ENCODE assay signal across 8 cellular contexts in the genomic region with DNA sequence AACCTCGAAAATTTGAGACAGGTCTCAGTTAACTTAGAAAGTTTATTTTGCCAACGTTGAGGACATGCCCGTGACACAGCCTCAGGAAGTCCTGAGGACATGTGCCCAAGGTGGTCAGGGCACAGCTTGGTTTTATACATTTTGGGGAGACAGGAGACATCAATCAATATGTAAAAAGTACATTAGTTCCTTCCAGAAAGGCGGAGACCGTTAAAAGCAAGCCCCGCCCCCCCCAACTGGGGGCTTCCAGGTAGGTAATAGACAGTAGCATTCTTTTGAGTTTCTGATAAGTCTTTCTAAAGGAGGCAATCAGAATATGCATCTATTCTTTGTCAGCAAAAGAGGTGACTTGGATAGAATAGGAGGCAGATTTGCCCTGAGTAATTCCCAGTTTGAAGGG. TPM values are rescaled to one million over a fixed set of nuclear protein-coding genes. Genes with fewer than 3 reads are reported as not detected.
DNase-seq lines count a peak whose midpoint lies in the region; ATAC-seq and TF ChIP-seq lines count a peak whose summit lies in the region.

No MANE protein-coding gene starts in this region.

- POLR2A ChIA-PET in activated CD8-positive, alpha-beta T cell treated with anti-CD3 and anti-CD28 coated beads for 36 hours (lab: Charles Lee): interaction anchor here (1.1 to 1.6 kb wide), 2 partner anchors 17 to 165 kb away, joined by 3 to 4 read pairs; no protein-coding TSS in a partner anchor

- in situ Hi-C loops in KBM-7 (cut with MboI; ENCODE audit: low pct_unique_long_range_greater_than_20kb, low sequenced_read_pairs): no loop called here

- H3K4me1 Mint-ChIP-seq in activated CD8-positive, alpha-beta T cell treated with anti-CD3 and anti-CD28 coated beads for 36 hours (ENCODE audit: low read depth): peaks cover 38% of the 10 kb centered on the region
- peaks cover 36% of the 10 kb centered on the region for H3K4me1 Mint-ChIP-seq in stimulated activated memory B cell treated with anti-CD40 and anti-IgM and Interleukin-4, amounts not matched to agents 10 μg/mL and 1 μg/mL and 100 μg/mL, for 72 hours

- peak; percentile 17 for ATAC-seq in GM18909 (IDR thresholded peaks at IDR 0.05; ENCODE audit: poor library complexity, unreplicated experiment)
- peak; percentile 3 for ATAC-seq in HG02885 (IDR thresholded peaks at IDR 0.05; ENCODE audit: poor library complexity, unreplicated experiment)
- ATAC-seq in activated CD8-positive, alpha-beta T cell treated with anti-CD3 and anti-CD28 coated beads for 36 hours: no peak
- peak; percentile 4 for ATAC-seq in stimulated activated memory B cell treated with anti-CD40 and anti-IgM and Interleukin-4, amounts not matched to agents 10 μg/mL and 1 μg/mL and 100 μg/mL, for 72 hours

- peaks cover 20% of the 10 kb centered on the region for H3K36me3 Mint-ChIP-seq in activated CD8-positive, alpha-beta T cell treated with anti-CD3 and anti-CD28 coated beads for 36 hours (ENCODE audit: low read depth)
- H3K36me3 Mint-ChIP-seq in stimulated activated memory B cell treated with anti-CD40 and anti-IgM and Interleukin-4, amounts not matched to agents 10 μg/mL and 1 μg/mL and 100 μg/mL, for 72 hours: peaks cover 9% of the 10 kb centered on the region

- H4K20me1 ChIP-seq in hepatocyte (ENCODE audit: insufficient read depth, poor library complexity, severe bottlenecking): no peaks in the 10 kb centered on the region

- H3K79me2 ChIP-seq in hepatocyte: peaks cover 20% of the 10 kb centered on the region

- H3K4me3 ChIP-seq in hepatocyte: peak overlapping the region; percentile 21

- no peak for TF ChIP-seq CTCF in activated CD8-positive, alpha-beta T cell treated with anti-CD3 and anti-CD28 coated beads for 36 hours (IDR thresholded peaks at IDR 0.05)
- TF ChIP-seq CTCF in hepatocyte (IDR thresholded peaks at IDR 0.05; ENCODE audit: poor library complexity): no peak

- H3K27me3 ChIP-seq in hepatocyte: no peaks in the 10 kb centered on the region

- no peaks in the 10 kb centered on the region for H3K9me3 Mint-ChIP-seq in activated CD8-positive, alpha-beta T cell treated with anti-CD3 and anti-CD28 coated beads for 36 hours
- H3K9me3 Mint-ChIP-seq in stimulated activated memory B cell treated with anti-CD40 and anti-IgM and Interleukin-4, amounts not matched to agents 10 μg/mL and 1 μg/mL and 100 μg/mL, for 72 hours: no peaks in the 10 kb centered on the region

- H3K4me1 ChIP-seq in hepatocyte (ENCODE audit: insufficient read depth): peaks cover 8% of the 10 kb centered on the region

- peak overlapping the region; percentile 95 for H3K4me3 Mint-ChIP-seq in activated CD8-positive, alpha-beta T cell treated with anti-CD3 and anti-CD28 coated beads for 36 hours
- H3K4me3 Mint-ChIP-seq in stimulated activated memory B cell treated with anti-CD40 and anti-IgM and Interleukin-4, amounts not matched to agents 10 μg/mL and 1 μg/mL and 100 μg/mL, for 72 hours: peak overlapping the region; percentile 92

- CTCF ChIA-PET in activated CD8-positive, alpha-beta T cell treated with anti-CD3 and anti-CD28 coated beads for 36 hours (lab: Charles Lee): interaction anchor here (1.0 to 2.0 kb wide), 6 partner anchors 9 to 1124 kb away, joined by 3 to 10 read pairs (median 4); no protein-coding TSS in a partner anchor

- H3K27me3 Mint-ChIP-seq in activated CD8-positive, alpha-beta T cell treated with anti-CD3 and anti-CD28 coated beads for 36 hours: no peaks in the 10 kb centered on the region
- H3K27me3 Mint-ChIP-seq in stimulated activated memory B cell treated with anti-CD40 and anti-IgM and Interleukin-4, amounts not matched to agents 10 μg/mL and 1 μg/mL and 100 μg/mL, for 72 hours: no peaks in the 10 kb centered on the region

- H3K9me3 ChIP-seq in hepatocyte (ENCODE audit: low read depth): no peaks in the 10 kb centered on the region

- no peaks in the 10 kb centered on the region for H3K36me3 ChIP-seq in hepatocyte (replicated peaks; ENCODE audit: insufficient read depth, low read depth)

- peak overlapping the region; percentile 88 for H3K4me2 ChIP-seq in hepatocyte

- peak overlapping the region; percentile 41 for H3K27ac ChIP-seq in hepatocyte

- WGBS in hepatocyte (ENCODE audit: low lambda C conversion rate, missing lambda C conversion rate): 23% methylated on average over 6 of the region's 6 CpGs

- H3K27ac Mint-ChIP-seq in activated CD8-positive, alpha-beta T cell treated with anti-CD3 and anti-CD28 coated beads for 36 hours: peak overlapping the region; percentile 93
- peak overlapping the region; percentile 91 for H3K27ac Mint-ChIP-seq in stimulated activated memory B cell treated with anti-CD40 and anti-IgM and Interleukin-4, amounts not matched to agents 10 μg/mL and 1 μg/mL and 100 μg/mL, for 72 hours

- no peaks in the 10 kb centered on the region for H3K9me2 ChIP-seq in hepatocyte (replicated peaks; ENCODE audit: insufficient read depth)

- DNase-seq in activated CD8-positive, alpha-beta T cell treated with anti-CD3 and anti-CD28 coated beads for 36 hours: peak; percentile 16
- no peak for DNase-seq in hepatocyte (ENCODE audit: low spot score)
- no peak for DNase-seq in KBM-7
- no peak for DNase-seq in NCI-H69 (lab: John Stamatoyannopoulos, UW)
- no peak for DNase-seq in MV-4-11 (lab: John Stamatoyannopoulos, UW)

- intact Hi-C loops in activated CD8-positive, alpha-beta T cell treated with anti-CD3 and anti-CD28 coated beads for 36 hours (cut with micrococcal nuclease): no loop called here

- peak overlapping the region; percentile 93 for H2AFZ ChIP-seq in hepatocyte

RNA-seq across cellular contexts. Expression of gene MOCS2, which starts 0.6 kb away (rescaled TPM):
- 10 to 100 TPM; 18.6 to 19.9 TPM for total RNA-seq in activated CD8-positive, alpha-beta T cell treated with anti-CD3 and anti-CD28 coated beads for 36 hours
- total RNA-seq in hepatocyte: 54.9 and 59.9 TPM in 2 replicates
- polyA plus RNA-seq in hepatocyte: 43.1 and 45.8 TPM in 2 replicates
